ENCODE assay signal across 2 cellular contexts in genomic region chr5:122154491-122154890, GRCh38.
TF ChIP-seq lines count a peak whose summit lies in the region.

No MANE protein-coding gene starts in this region.

TF ChIP-seq in SK-N-SH, 30 proteins besides CTCF, POLR2A, EP300 and RAD21 (continued from another document):
- TF ChIP-seq REST (IDR thresholded peaks at IDR 0.05; ENCODE audit: low read depth, low read length) (no peak), RXRA (IDR thresholded peaks at IDR 0.05; ENCODE audit: borderline replicate concordance, low read depth) (no peak), IRF3 (IDR thresholded peaks at IDR 0.05; ENCODE audit: low read depth, low read length) (no peak), MEF2A (IDR thresholded peaks at IDR 0.05; ENCODE audit: borderline replicate concordance, low read depth) (no peak), ELF1 (IDR thresholded peaks at IDR 0.05) (no peak), YY1 (IDR thresholded peaks at IDR 0.05; ENCODE audit: low read depth) (no peak), GABPA (IDR thresholded peaks at IDR 0.05; ENCODE audit: low read depth) (no peak), EZH2phosphoT487 (IDR thresholded peaks at IDR 0.05; ENCODE audit: borderline replicate concordance, low read depth) (no peak), TCF12 (IDR thresholded peaks at IDR 0.05) (no peak), SMC3 (IDR thresholded peaks at IDR 0.05; ENCODE audit: low read depth, low read length) (no peak), USF1 (IDR thresholded peaks at IDR 0.05; ENCODE audit: borderline replicate concordance, low read depth) (no peak)
TF ChIP-seq in SK-N-SH: peak in this region for 0.

TF ChIP-seq in SK-N-SH treated with all-trans-retinoic acid at 6 μM for 48 hours, 23 proteins besides CTCF, POLR2A, EP300 and RAD21 (continued from another document):
- TF ChIP-seq CSRNP3 (CRISPR knock-in tag; IDR thresholded peaks at IDR 0.05): no peak
- TF ChIP-seq RARB (CRISPR knock-in tag; IDR thresholded peaks at IDR 0.05): no peak
- TF ChIP-seq PATZ1 (CRISPR knock-in tag; IDR thresholded peaks at IDR 0.05; ENCODE audit: borderline replicate concordance): no peak
- no peak for TF ChIP-seq POU6F1 (CRISPR knock-in tag; IDR thresholded peaks at IDR 0.05; ENCODE audit: borderline replicate concordance, low read depth)
- TF ChIP-seq ZNF70 (CRISPR knock-in tag; IDR thresholded peaks at IDR 0.05): no peak
- no peak for TF ChIP-seq TOX (CRISPR knock-in tag; IDR thresholded peaks at IDR 0.05; ENCODE audit: borderline replicate concordance)
- TF ChIP-seq CSDC2 (CRISPR knock-in tag; IDR thresholded peaks at IDR 0.05): no peak
- no peak for TF ChIP-seq OSR1 (CRISPR knock-in tag; IDR thresholded peaks at IDR 0.05)
- TF ChIP-seq BACH2 (CRISPR knock-in tag; IDR thresholded peaks at IDR 0.05; ENCODE audit: borderline replicate concordance): no peak
